ENCODE assay signal across 27 cellular contexts in the genomic region with DNA sequence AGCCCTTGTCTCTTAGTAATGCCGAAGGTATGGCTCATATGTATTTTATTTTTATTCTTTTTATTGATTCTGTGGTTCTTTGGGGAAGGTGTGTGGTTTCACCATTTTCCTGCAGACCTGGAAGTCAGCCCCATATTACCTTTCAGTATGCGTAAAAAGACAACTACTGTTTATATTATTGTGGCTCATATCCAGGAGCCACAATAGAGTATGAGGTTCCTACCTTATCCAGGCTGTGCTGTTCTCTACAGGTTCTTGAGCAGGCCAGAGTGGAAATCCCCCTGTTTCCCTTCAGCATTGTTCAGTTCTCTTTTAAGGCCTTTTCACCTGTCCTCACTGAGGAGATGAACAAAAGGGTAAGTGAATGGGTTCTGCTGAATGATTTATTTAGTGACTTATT.
"Had no signal": no experiment of that assay in that cellular context is flagged by ENCODE, and none has a peak within 500 bp of the region (broad histone marks: within the 10 kb centered on the region; RNA-seq: fewer than 3 reads in every experiment).

No MANE protein-coding gene starts in this region.

- H3K4me1 Mint-ChIP-seq: nephron, neural crest cell had no signal

- H3K4me3 Mint-ChIP-seq: naive thymus-derived CD8-positive, alpha-beta T cell; nephron; neural crest cell; stimulated activated naive B cell treated with anti-CD40 and anti-IgM and Interleukin-4, amounts not matched to agents 10 μg/mL and 1 μg/mL and 100 μg/mL, for 72 hours; stimulated activated naive CD8-positive, alpha-beta T cell treated with anti-CD3 and anti-CD28 coated beads, Interleukin-15, Interleukin-2, amounts not matched to agents 100 ng/mL and 50 ng/mL, for 24 hours; type B pancreatic cell had no signal

- DNase-seq: islet precursor cell; left ventricle myocardium inferior; midbrain; mucosa of descending colon; naive thymus-derived CD8-positive, alpha-beta T cell; nucleus accumbens; pancreas; posterior cingulate gyrus; retina; right cardiac atrium; stimulated activated CD4-positive, alpha-beta T cell treated with anti-CD3 and anti-CD28 coated beads, Interleukin-12 subunit alpha, Interleukin-12 subunit beta, amount 100 ng/mL, for 4 hours; stimulated activated CD4-positive, alpha-beta T cell treated with anti-CD3 and anti-CD28 coated beads, Interleukin-15, amount 100 ng/mL, for 24 hours; stimulated activated CD4-positive, alpha-beta T cell treated with anti-CD3 and anti-CD28 coated beads, Interleukin-2, amount 100 ng/mL, for 24 hours; stimulated activated CD4-positive, alpha-beta T cell treated with anti-CD3 and anti-CD28 coated beads, Interleukin-4, amount 100 ng/mL, for 1 hour; stimulated activated naive B cell treated with anti-CD40 and anti-IgM and Interleukin-4, amounts not matched to agents 10 μg/mL and 1 μg/mL and 100 μg/mL, for 72 hours; substantia nigra; uterus had no signal

- H3K79me2 ChIP-seq: hepatocyte had no signal

- ATAC-seq: mucosa of descending colon; naive thymus-derived CD8-positive, alpha-beta T cell; pancreas; right cardiac atrium; sciatic nerve; stimulated activated naive B cell treated with anti-CD40 and anti-IgM and Interleukin-4, amounts not matched to agents 10 μg/mL and 1 μg/mL and 100 μg/mL, for 72 hours had no signal

- H3K4me3 ChIP-seq: hepatocyte, left ventricle myocardium inferior, lung, mucosa of descending colon, pancreas, prostate gland, skin epidermis, tibial nerve, uterus had no signal

- H3K4me1 ChIP-seq: pancreas, prostate gland, tibial nerve, uterus had no signal

- H3K9me3 ChIP-seq: pancreas, prostate gland, uterus had no signal

- H3K27me3 Mint-ChIP-seq: naive thymus-derived CD8-positive, alpha-beta T cell; stimulated activated naive B cell treated with anti-CD40 and anti-IgM and Interleukin-4, amounts not matched to agents 10 μg/mL and 1 μg/mL and 100 μg/mL, for 72 hours; stimulated activated naive CD8-positive, alpha-beta T cell treated with anti-CD3 and anti-CD28 coated beads, Interleukin-15, Interleukin-2, amounts not matched to agents 100 ng/mL and 50 ng/mL, for 24 hours; type B pancreatic cell had no signal

- H2AFZ ChIP-seq: hepatocyte had no signal

- H3K27ac Mint-ChIP-seq: naive thymus-derived CD8-positive, alpha-beta T cell; nephron; stimulated activated naive B cell treated with anti-CD40 and anti-IgM and Interleukin-4, amounts not matched to agents 10 μg/mL and 1 μg/mL and 100 μg/mL, for 72 hours; stimulated activated naive CD8-positive, alpha-beta T cell treated with anti-CD3 and anti-CD28 coated beads, Interleukin-15, Interleukin-2, amounts not matched to agents 100 ng/mL and 50 ng/mL, for 24 hours; type B pancreatic cell had no signal

- H3K4me2 ChIP-seq: hepatocyte had no signal

- H3K36me3 ChIP-seq: pancreas, prostate gland, uterus had no signal

- H3K27me3 ChIP-seq: hepatocyte, pancreas, tibial nerve, uterus had no signal
